8 cellular contexts compared by ENCODE assay signal in genomic region chr11:65786786-65787636, GRCh38. TPM values are rescaled to one million over a fixed set of nuclear protein-coding genes. Genes with fewer than 3 reads are reported as not detected.
DNase-seq lines count a peak whose midpoint lies in the region; ATAC-seq and TF ChIP-seq lines count a peak whose summit lies in the region.

OVOL1 (plus strand) TSS chr11:65787063; CDS start chr11:65787374, 311 bp downstream.

- 0 to 1% (median 1%) methylated on average over 25 to 112 of the region's 112 CpGs for WGBS in adrenal gland, 4 donors

- POLR2A ChIA-PET in CD4-positive, alpha-beta T cell (lab: Charles Lee), result no interaction called here

- peak; percentile 27 for ATAC-seq in CD4-positive, alpha-beta T cell (ENCODE audit: poor library complexity)

- no peak within 1 kb of the TSS for H3K4me2 ChIP-seq in KMS-11

- no peaks in the 10 kb centered on the region for H3K36me3 ChIP-seq in KMS-11 (ENCODE audit: insufficient read depth)
- H3K36me3 ChIP-seq in muscle layer of duodenum (ENCODE audit: control insufficient read depth in 1 of 2, insufficient read depth in 2 of 2, low read length in 2 of 2), result no peaks in the 10 kb centered on the region
- no peaks in the 10 kb centered on the region for H3K36me3 ChIP-seq in adrenal gland (replicated peaks in 1 of 2)
- no peaks in the 10 kb centered on the region for H3K36me3 ChIP-seq in BE2C

- no peaks in the 10 kb centered on the region for H3K79me2 ChIP-seq in KMS-11 (ENCODE audit: insufficient read depth, low read depth)

- no peak for TF ChIP-seq CTCF in CD4-positive, alpha-beta T cell (IDR thresholded peaks at IDR 0.05)
- no peak for TF ChIP-seq CTCF in KMS-11 (conservative IDR thresholded peaks at IDR 0.05; ENCODE audit: low read depth, low read length)
- no peak for TF ChIP-seq CTCF in adrenal gland (IDR thresholded peaks at IDR 0.05)
- no peak for TF ChIP-seq CTCF in BE2C (IDR thresholded peaks at IDR 0.05; ENCODE audit: low read depth, low read length)
- TF ChIP-seq CTCF in foreskin fibroblast (IDR thresholded peaks at IDR 0.05; ENCODE audit: low read depth, low read length), result no peak

- CTCF ChIA-PET in CD4-positive, alpha-beta T cell (lab: Charles Lee), result no interaction called here

- H3K27ac Mint-ChIP-seq in CD4-positive, alpha-beta T cell, result no peak within 1 kb of the TSS
- no peak within 1 kb of the TSS for H3K27ac Mint-ChIP-seq in activated naive CD8-positive, alpha-beta T cell treated with anti-CD3 and anti-CD28 coated beads for 36 hours

- peak within 1 kb of the TSS; percentile 22; the same call in 1 of the 2 replicates for H2AFZ ChIP-seq in KMS-11 (ENCODE audit: low read depth)

- H4K20me1 ChIP-seq in KMS-11 (ENCODE audit: insufficient read depth), result no peaks in the 10 kb centered on the region

- peaks cover 24% of the 10 kb centered on the region for H3K4me1 Mint-ChIP-seq in CD4-positive, alpha-beta T cell (ENCODE audit: low read depth)
- peaks cover 28% of the 10 kb centered on the region for H3K4me1 Mint-ChIP-seq in activated naive CD8-positive, alpha-beta T cell treated with anti-CD3 and anti-CD28 coated beads for 36 hours

- H3K4me1 ChIP-seq in KMS-11 (ENCODE audit: low read depth, poor library complexity, severe bottlenecking), result peaks cover 15% of the 10 kb centered on the region
- peaks cover 0 to 20% of the 10 kb centered on the region in 2 donors for H3K4me1 ChIP-seq in muscle layer of duodenum (ENCODE audit: control insufficient read depth in 1 of 2, insufficient read depth in 2 of 2, low read length in 2 of 2)
- peaks cover 0 to 13% of the 10 kb centered on the region in 2 donors for H3K4me1 ChIP-seq in adrenal gland (replicated peaks in 1 of 2)
- H3K4me1 ChIP-seq in BE2C, result no peaks in the 10 kb centered on the region

- no peak within 1 kb of the TSS for H3K9ac ChIP-seq in KMS-11

- no peaks in the 10 kb centered on the region for H3K36me3 Mint-ChIP-seq in CD4-positive, alpha-beta T cell (ENCODE audit: low read depth)
- no peaks in the 10 kb centered on the region for H3K36me3 Mint-ChIP-seq in activated naive CD8-positive, alpha-beta T cell treated with anti-CD3 and anti-CD28 coated beads for 36 hours

- H3K27me3 ChIP-seq in CD4-positive, alpha-beta T cell (ENCODE audit: control insufficient read depth, insufficient read depth, low read length), result peaks cover 47% of the 10 kb centered on the region
- H3K27me3 ChIP-seq in KMS-11 (ENCODE audit: insufficient read depth, low read depth), result peaks cover 16% of the 10 kb centered on the region
- H3K27me3 ChIP-seq in muscle layer of duodenum (ENCODE audit: low read depth, low read length), result peaks cover 28% of the 10 kb centered on the region
- peaks cover 43% of the 10 kb centered on the region for H3K27me3 ChIP-seq in adrenal gland
- H3K27me3 ChIP-seq in BE2C, result peaks cover 48% of the 10 kb centered on the region

- H3K4me3 Mint-ChIP-seq in CD4-positive, alpha-beta T cell, result peak within 1 kb of the TSS; percentile 83
- peak within 1 kb of the TSS; percentile 73 for H3K4me3 Mint-ChIP-seq in activated naive CD8-positive, alpha-beta T cell treated with anti-CD3 and anti-CD28 coated beads for 36 hours

- H3K9me3 ChIP-seq in CD4-positive, alpha-beta T cell (ENCODE audit: control insufficient read depth, low read length), result no peaks in the 10 kb centered on the region
- H3K9me3 ChIP-seq in muscle layer of duodenum (ENCODE audit: control insufficient read depth in 1 of 2, low read length in 2 of 2), result no peaks in the 10 kb centered on the region
- no peaks in the 10 kb centered on the region for H3K9me3 ChIP-seq in adrenal gland (replicated peaks in 1 of 3)
- no peaks in the 10 kb centered on the region for H3K9me3 ChIP-seq in BE2C

- peak in 1 of 10 experiments; percentile 27 for DNase-seq in CD4-positive, alpha-beta T cell
- no peak for DNase-seq in activated naive CD8-positive, alpha-beta T cell treated with anti-CD3 and anti-CD28 coated beads for 36 hours
- no peak for DNase-seq in adrenal gland
- DNase-seq in NCI-H1092 treated with DMSO at 0.1 percent for 48 hours (lab: John Stamatoyannopoulos, UW), result no peak
- no peak for DNase-seq in BE2C
- DNase-seq in foreskin fibroblast, result no peak

- H3K27ac ChIP-seq in CD4-positive, alpha-beta T cell (ENCODE audit: low read depth, low read length), result no peak within 1 kb of the TSS
- H3K27ac ChIP-seq in KMS-11, result no peak within 1 kb of the TSS
- H3K27ac ChIP-seq in muscle layer of duodenum (ENCODE audit: low read length), result peak within 1 kb of the TSS; percentile 59
- H3K27ac ChIP-seq in adrenal gland, result no peak within 1 kb of the TSS

- TF ChIP-seq POLR2A in adrenal gland (IDR thresholded peaks at IDR 0.05), result no peak

- H3K9me3 Mint-ChIP-seq in CD4-positive, alpha-beta T cell, result no peaks in the 10 kb centered on the region
- H3K9me3 Mint-ChIP-seq in activated naive CD8-positive, alpha-beta T cell treated with anti-CD3 and anti-CD28 coated beads for 36 hours, result no peaks in the 10 kb centered on the region

- peaks cover 64% of the 10 kb centered on the region for H3K27me3 Mint-ChIP-seq in CD4-positive, alpha-beta T cell
- peaks cover 64% of the 10 kb centered on the region for H3K27me3 Mint-ChIP-seq in activated naive CD8-positive, alpha-beta T cell treated with anti-CD3 and anti-CD28 coated beads for 36 hours

- intact Hi-C loops in CD4-positive, alpha-beta T cell (cut with DNase I, micrococcal nuclease), result no loop called here
- intact Hi-C loops in adrenal gland (cut with DNase I), result no loop called here

- H3K4me3 ChIP-seq in KMS-11 (IDR thresholded peaks at IDR 0.05; ENCODE audit: insufficient read depth, low read depth, low read length) (no peak within 1 kb of the TSS), muscle layer of duodenum (ENCODE audit: low read depth in 1 of 2, low read length in 2 of 2) (peak within 1 kb of the TSS; percentile 32 to 41), adrenal gland (peak within 1 kb of the TSS in 1 of 4 donors; percentile 41), BE2C (ENCODE audit: low read depth, low read length) (no peak within 1 kb of the TSS), foreskin fibroblast (ENCODE audit: low read depth in 1 of 2, low read length in 2 of 2) (no peak within 1 kb of the TSS)

RNA-seq across cellular contexts. Expression of gene OVOL1, which starts in this region (rescaled TPM):
- total RNA-seq in CD4-positive, alpha-beta T cell, result under 1 TPM; 0.20 to 0.52 TPM
- total RNA-seq in activated naive CD8-positive, alpha-beta T cell treated with anti-CD3 and anti-CD28 coated beads for 36 hours, result under 1 TPM; 0.42 to 0.45 TPM
- total RNA-seq in adrenal gland, result not detected
- polyA plus RNA-seq in adrenal gland, result under 1 TPM in 1 of 3 donors, not detected in 2; 0.07 TPM
- not detected for polyA plus RNA-seq in BE2C (2012; ENCODE audit: insufficient read depth, insufficient read length, low read depth)

Comparison
In these comparisons a context has a peak if more than half of its experiments do, and no peak if none do; other contexts are left out.
1. Peak in ATAC-seq in CD4-positive, alpha-beta T cell; RNA of the gene not detected or under 1 TPM.
2. H3K4me3 ChIP-seq: peak in muscle layer of duodenum (2 of 2); none in KMS-11 (single experiment), BE2C (single experiment) and foreskin fibroblast (0 of 2).